In genomic region chr5:133445744-133446143, GRCh38 we compare ENCODE assay signal across 19 cellular contexts.
"Had no signal": no experiment of that assay in that cellular context is flagged by ENCODE, and none has a peak within 500 bp of the region (broad histone marks: within the 10 kb centered on the region; RNA-seq: fewer than 3 reads in every experiment).

No MANE protein-coding gene starts in this region.

- ATAC-seq: Panc1 had no signal

- H3K9ac ChIP-seq: SK-N-SH had no signal

- H3K9me3 ChIP-seq: SK-N-SH had no signal

- H3K4me2 ChIP-seq: SK-N-SH had no signal

- H3K27ac ChIP-seq: RWPE1 had no signal

- H3K9me2 ChIP-seq: SK-N-SH had no signal

- DNase-seq: KBM-7, MV-4-11, NCI-H1048, NCI-H1105, NCI-H1417, NCI-H1436 treated with DMSO at 0.1 percent for 48 hours, NCI-H1694, NCI-H187 treated with DMSO at 0.1 percent for 48 hours, NCI-H2029 treated with DMSO at 0.1 percent for 48 hours, NCI-H2107, NCI-H345, NCI-H446 treated with DMSO at 0.1 percent for 48 hours, NCI-H510A treated with DMSO at 0.1 percent for 48 hours, NCI-H774, SHP77, SK-N-SH, SW 1271 had no signal
